Comparison of ENCODE assay signal across 8 cellular contexts in the genomic region with DNA sequence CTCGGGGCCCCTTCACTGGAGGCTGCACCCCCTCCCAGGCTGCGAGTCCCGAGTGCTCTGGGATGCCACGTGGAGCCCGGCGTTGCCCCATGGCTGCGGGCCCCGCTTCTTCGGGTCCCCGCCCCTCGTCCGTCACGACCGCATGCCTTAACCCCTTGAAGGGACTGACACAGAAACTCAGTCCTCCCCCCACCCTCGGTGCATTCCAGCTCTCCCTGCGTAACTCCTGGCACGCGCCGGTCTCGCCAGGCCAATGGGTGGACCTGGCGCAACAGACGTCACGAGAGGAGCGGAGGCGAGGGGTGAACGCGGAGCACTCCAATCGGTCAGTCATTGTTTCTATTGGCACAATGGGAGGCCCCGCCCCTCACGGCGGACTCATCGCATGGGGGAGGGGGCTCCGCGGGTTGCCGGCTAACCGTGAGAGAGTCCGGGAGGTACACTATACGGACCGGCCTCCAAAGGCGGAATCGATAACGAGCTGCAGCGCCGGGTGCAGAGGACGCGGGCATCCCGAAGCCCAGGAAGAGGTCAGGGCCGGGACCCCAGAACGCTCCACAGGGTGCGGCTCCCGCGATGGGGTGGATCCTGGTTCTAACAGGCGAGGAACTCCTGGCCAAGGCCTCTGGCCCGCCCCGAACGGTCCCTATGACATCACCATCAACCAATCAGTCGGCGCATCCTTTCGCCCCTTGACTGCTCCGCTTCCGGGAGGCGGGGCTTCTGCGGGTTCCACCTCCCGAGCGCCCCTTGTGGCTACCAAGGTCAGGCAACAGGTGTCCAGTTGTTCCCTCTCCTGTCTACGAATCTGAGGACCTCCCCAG. TPM values are rescaled to one million over a fixed set of nuclear protein-coding genes. Genes with fewer than 3 reads are reported as not detected.
A peak's percentile ranks its signal among the peaks of the same experiment; 100 is the strongest.
DNase-seq lines count a peak whose midpoint lies in the region; ATAC-seq, FAIRE-seq and TF ChIP-seq lines count a peak whose summit lies in the region.

No MANE protein-coding gene starts in this region.

- no peak for TF ChIP-seq POLR2A in lower leg skin (IDR thresholded peaks at IDR 0.05)

- H3K36me3 ChIP-seq in BJ (ENCODE audit: control insufficient read depth, insufficient read depth, low read length): peaks cover 2% of the 10 kb centered on the region; the same call in 1 of the 2 replicates

- H3K27me3 Mint-ChIP-seq in activated CD4-positive, alpha-beta memory T cell treated with anti-CD3 and anti-CD28 coated beads, Interleukin-2, amount 10 ng/mL, durations not matched to agents 7 days and 5 days: peaks cover 4% of the 10 kb centered on the region

- no peaks in the 10 kb centered on the region for H3K9me3 Mint-ChIP-seq in activated CD4-positive, alpha-beta memory T cell treated with anti-CD3 and anti-CD28 coated beads, Interleukin-2, amount 10 ng/mL, durations not matched to agents 7 days and 5 days

- peak; percentile 75 for ATAC-seq in HG03442 (IDR thresholded peaks at IDR 0.05; ENCODE audit: unreplicated experiment)

- intact Hi-C loops in lower leg skin (cut with DNase I; ENCODE audit: low total_unique reads): no loop called here

- peak; percentile 98 for FAIRE-seq in GM19239 (lab: Jason Lieb, UNC)

- WGBS in lower leg skin, 2 donors: 0% methylated on average over 44 to 56 of the region's 66 CpGs

- peak overlapping the region; percentile 81 for H3K4me3 Mint-ChIP-seq in activated CD4-positive, alpha-beta memory T cell treated with anti-CD3 and anti-CD28 coated beads, Interleukin-2, amount 10 ng/mL, durations not matched to agents 7 days and 5 days

- H3K27ac Mint-ChIP-seq in activated CD4-positive, alpha-beta memory T cell treated with anti-CD3 and anti-CD28 coated beads, Interleukin-2, amount 10 ng/mL, durations not matched to agents 7 days and 5 days: peak overlapping the region; percentile 78

- CTCF ChIA-PET in BJ (lab: Yijun Ruan, JAX): interaction anchor here (0.6 to 4.1 kb wide), 17 partner anchors 10 to 637 kb away, joined by 3 to 32 read pairs (median 4); a partner anchor contains a TSS
- CTCF ChIA-PET in activated CD4-positive, alpha-beta memory T cell treated with anti-CD3 and anti-CD28 coated beads, Interleukin-2, amount 10 ng/mL, durations not matched to agents 7 days and 5 days (lab: Charles Lee): interaction anchor here (0.8 to 3.5 kb wide), 12 partner anchors 8 to 430 kb away, joined by 3 to 19 read pairs (median 4); a partner anchor contains a TSS

- peaks cover 8% of the 10 kb centered on the region for H3K36me3 Mint-ChIP-seq in activated CD4-positive, alpha-beta memory T cell treated with anti-CD3 and anti-CD28 coated beads, Interleukin-2, amount 10 ng/mL, durations not matched to agents 7 days and 5 days (ENCODE audit: low read depth)

- H3K27me3 ChIP-seq in BJ (ENCODE audit: control insufficient read depth, insufficient read depth, low read length): no peaks in the 10 kb centered on the region

- DNase-seq in BJ (ENCODE audit: low read depth): peak; percentile 96
- peak; percentile 99 for DNase-seq in GM19239 (ENCODE audit: insufficient read length, low spot score)
- DNase-seq in NCI-H748 (lab: John Stamatoyannopoulos, UW; ENCODE audit: unreplicated experiment): peak; percentile 97
- peak; percentile 97 for DNase-seq in activated CD4-positive, alpha-beta memory T cell treated with anti-CD3 and anti-CD28 coated beads, Interleukin-2, amount 10 ng/mL, durations not matched to agents 7 days and 5 days
- peak; percentile 99 for DNase-seq in ecto neural progenitor cell (ENCODE audit: low spot score)
- DNase-seq in lower leg skin (ENCODE audit: low spot score in 2 of 2): peak; percentile 90 to 97
- peak; percentile 79 to 80 for DNase-seq in stimulated activated CD4-positive, alpha-beta T cell treated with anti-CD3 and anti-CD28 coated beads, Interleukin-4, amount 100 ng/mL, for 4 hours

- POLR2A ChIA-PET in BJ (lab: Charles Lee): interaction anchor here (0.6 to 1.6 kb wide), 2 partner anchors 28 to 1285 kb away, joined by 4 read pairs; a partner anchor contains a TSS
- POLR2A ChIA-PET in activated CD4-positive, alpha-beta memory T cell treated with anti-CD3 and anti-CD28 coated beads, Interleukin-2, amount 10 ng/mL, durations not matched to agents 7 days and 5 days (lab: Charles Lee): interaction anchor here (0.7 to 2.8 kb wide), 11 partner anchors 11 to 476 kb away, joined by 3 to 25 read pairs (median 3); a partner anchor contains a TSS

- peak; percentile 90 for TF ChIP-seq CTCF in BJ (IDR thresholded peaks at IDR 0.05; ENCODE audit: insufficient read depth, low read depth, low read length)
- TF ChIP-seq CTCF in lower leg skin (IDR thresholded peaks at IDR 0.05): peak in 1 of 3 donors; percentile 26

- peaks cover 23% of the 10 kb centered on the region for H3K4me1 Mint-ChIP-seq in activated CD4-positive, alpha-beta memory T cell treated with anti-CD3 and anti-CD28 coated beads, Interleukin-2, amount 10 ng/mL, durations not matched to agents 7 days and 5 days

- H3K4me3 ChIP-seq in BJ (ENCODE audit: low read depth, low read length) (peak overlapping the region; percentile 49), lower leg skin (ENCODE audit: low read depth, poor library complexity, severe bottlenecking) (peak overlapping the region; percentile 2)

RNA-seq across cellular contexts. Expression of a gene that starts 1.0 kb away (rescaled TPM):
- 0.55 and 0.88 TPM in 2 replicates for polyA plus RNA-seq in BJ (2011; rRNA removed)
- 1.7 TPM in 2 replicates for polyA minus RNA-seq in BJ (2011; rRNA and poly(A)+ RNA removed)
- total RNA-seq in activated CD4-positive, alpha-beta memory T cell treated with anti-CD3 and anti-CD28 coated beads, Interleukin-2, amount 10 ng/mL, durations not matched to agents 7 days and 5 days: 1 to 10 TPM; 7.2 to 8.0 TPM
- 1 to 10 TPM in 2 of 4 donors, under 1 TPM in 2; 0.59 to 4.7 (median 1.2) TPM for total RNA-seq in lower leg skin

RNA-seq across cellular contexts. Expression of a gene that starts 22.0 kb away (rescaled TPM):
- polyA plus RNA-seq in BJ (2011; rRNA removed): 21.5 and 34.9 TPM in 2 replicates
- polyA minus RNA-seq in BJ (2011; rRNA and poly(A)+ RNA removed): 38.7 and 54.5 TPM in 2 replicates
- 10 to 100 TPM; 33.4 to 37.2 TPM for total RNA-seq in activated CD4-positive, alpha-beta memory T cell treated with anti-CD3 and anti-CD28 coated beads, Interleukin-2, amount 10 ng/mL, durations not matched to agents 7 days and 5 days
- 10 to 100 TPM; 32.0 to 51.0 (median 41.1) TPM for total RNA-seq in lower leg skin

RNA-seq across cellular contexts. Expression of a gene that starts 28.4 kb away (rescaled TPM):
- 26.4 and 45.8 TPM in 2 replicates for polyA plus RNA-seq in BJ (2011; rRNA removed)
- 35.1 and 56.4 TPM in 2 replicates for polyA minus RNA-seq in BJ (2011; rRNA and poly(A)+ RNA removed)
- 10 to 100 TPM; 55.4 to 56.0 TPM for total RNA-seq in activated CD4-positive, alpha-beta memory T cell treated with anti-CD3 and anti-CD28 coated beads, Interleukin-2, amount 10 ng/mL, durations not matched to agents 7 days and 5 days
- 10 to 100 TPM in 3 of 4 donors, 1 to 10 TPM in 1; 9.4 to 36.5 (median 17.9) TPM for total RNA-seq in lower leg skin

RNA-seq across cellular contexts. Expression of a gene that starts 42.1 kb away (rescaled TPM):
- 0.13 TPM in 1 of 2 replicates, not detected in the other for polyA plus RNA-seq in BJ (2011; rRNA removed)
- polyA minus RNA-seq in BJ (2011; rRNA and poly(A)+ RNA removed): not detected in 2 replicates
- not detected for total RNA-seq in activated CD4-positive, alpha-beta memory T cell treated with anti-CD3 and anti-CD28 coated beads, Interleukin-2, amount 10 ng/mL, durations not matched to agents 7 days and 5 days
- total RNA-seq in lower leg skin: not detected

RNA-seq across cellular contexts. Expression of a gene that starts 53.3 kb away (rescaled TPM):
- 65.5 and 89.9 TPM in 2 replicates for polyA plus RNA-seq in BJ (2011; rRNA removed)
- 35.0 and 47.2 TPM in 2 replicates for polyA minus RNA-seq in BJ (2011; rRNA and poly(A)+ RNA removed)
- 10 to 100 TPM; 52.7 to 57.8 TPM for total RNA-seq in activated CD4-positive, alpha-beta memory T cell treated with anti-CD3 and anti-CD28 coated beads, Interleukin-2, amount 10 ng/mL, durations not matched to agents 7 days and 5 days
- 100 to 1,000 TPM; 142 to 304 (median 187) TPM for total RNA-seq in lower leg skin

Comparison
In these comparisons a context has a peak if more than half of its experiments do, and no peak if none do; other contexts are left out.
1. Peak in every context shown above with its lines: DNase-seq, ATAC-seq and H3K4me3 ChIP-seq.